In the genomic region with DNA sequence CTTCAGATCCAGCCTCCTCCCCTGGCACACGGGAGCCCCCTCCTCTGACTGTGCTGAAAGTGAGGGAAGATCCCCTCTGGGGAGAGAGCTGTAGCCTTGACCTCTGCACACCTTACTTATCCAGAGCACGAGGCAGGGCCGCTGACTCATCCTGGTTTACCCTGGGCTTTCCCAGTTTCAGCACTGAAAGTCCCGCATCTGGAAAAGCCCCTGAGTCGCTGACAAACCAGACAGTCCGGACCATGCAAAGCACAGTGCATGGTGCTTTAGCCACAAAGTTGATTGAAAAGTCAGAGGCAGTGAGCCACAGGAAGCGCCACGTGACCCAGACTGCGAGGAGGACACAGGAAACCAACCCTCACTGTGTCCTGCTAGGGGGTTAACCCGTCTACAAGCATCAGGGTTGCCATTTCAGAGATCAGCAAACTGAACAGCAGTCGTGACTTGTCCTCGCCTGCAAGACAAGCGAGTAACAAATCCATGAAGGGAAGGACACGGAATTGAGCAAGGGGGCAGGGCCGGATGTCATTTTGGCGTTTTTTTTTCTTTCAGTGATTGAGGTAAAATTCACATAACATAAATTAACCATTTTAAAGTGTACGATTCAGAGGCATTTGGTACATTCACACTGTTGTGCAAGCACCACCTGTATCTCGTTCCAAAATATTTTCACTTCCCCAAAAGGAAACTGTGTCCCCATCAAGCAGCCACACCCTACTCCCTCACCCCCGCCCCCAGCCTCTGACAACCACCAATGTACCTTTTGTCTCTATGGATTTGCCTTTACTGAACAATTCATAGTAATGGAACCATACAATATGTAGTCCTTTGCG, we compare ENCODE assay signal across 8 cellular contexts. TPM values are rescaled to one million over a fixed set of nuclear protein-coding genes. Genes with fewer than 3 reads are reported as not detected.
DNase-seq lines count a peak whose midpoint lies in the region; FAIRE-seq and TF ChIP-seq lines count a peak whose summit lies in the region.

No MANE protein-coding gene starts in this region.

- no peaks in the 10 kb centered on the region for H3K9me1 ChIP-seq in endothelial cell of umbilical vein (replicated peaks; ENCODE audit: control insufficient read depth, extremely low read depth, insufficient read depth, low read length)

- H3K14ac ChIP-seq in neuronal stem cell (ENCODE audit: low read length), result no peak overlapping the region

- peak overlapping the region; percentile 57 for H2BK5ac ChIP-seq in neuronal stem cell (ENCODE audit: low read length)

- intact Hi-C loops in endothelial cell of umbilical vein (cut with micrococcal nuclease), result no loop called here

- H3K4me1 ChIP-seq in endothelial cell of umbilical vein (ENCODE audit: control insufficient read depth, extremely low read depth, insufficient read depth, low read length) (peaks cover 34% of the 10 kb centered on the region), neuronal stem cell (ENCODE audit: control insufficient read depth in 2 of 2, insufficient read depth in 1 of 2, low read depth in 1 of 2, low read length in 2 of 2) (peaks cover 2 to 6% of the 10 kb centered on the region in 2 donors), thymus (ENCODE audit: control insufficient read depth, insufficient read depth, low read length) (peaks cover 15% of the 10 kb centered on the region)

- H3K27me3 ChIP-seq in endothelial cell of umbilical vein (ENCODE audit: control insufficient read depth in 2 of 2, insufficient read depth in 2 of 2, low read length in 2 of 2) (no peaks in the 10 kb centered on the region), neuronal stem cell (ENCODE audit: control insufficient read depth in 3 of 3, insufficient read depth in 3 of 3, low read depth in 1 of 3, low read length in 3 of 3) (no peaks in the 10 kb centered on the region), thymus (ENCODE audit: control insufficient read depth, insufficient read depth) (no peaks in the 10 kb centered on the region)

- H3K9ac ChIP-seq in endothelial cell of umbilical vein (replicated peaks; ENCODE audit: extremely low read depth, insufficient read depth, low read length) (no peak overlapping the region), neuronal stem cell (ENCODE audit: low read depth, low read length, poor library complexity) (no peak overlapping the region)

- H3K36me3 ChIP-seq in endothelial cell of umbilical vein (ENCODE audit: control insufficient read depth in 2 of 2, extremely low read depth in 1 of 2, insufficient read depth in 2 of 2, low read length in 2 of 2) (no peaks in the 10 kb centered on the region), neuronal stem cell (replicated peaks in 1 of 2; ENCODE audit: control insufficient read depth in 2 of 2, insufficient read depth in 2 of 2, low read length in 2 of 2) (no peaks in the 10 kb centered on the region), thymus (ENCODE audit: control insufficient read depth, insufficient read depth) (no peaks in the 10 kb centered on the region)

- BruUV-seq in endothelial cell of umbilical vein (replicated peaks; lab: Mats Ljungman, UMichigan), result no TSS peak

- H3K18ac ChIP-seq in neuronal stem cell (ENCODE audit: low read length), result peak overlapping the region; percentile 3

- no peaks in the 10 kb centered on the region for H3K79me1 ChIP-seq in neuronal stem cell (ENCODE audit: low read depth, low read length)

- no peaks in the 10 kb centered on the region for H3K9me3 ChIP-seq in endothelial cell of umbilical vein (replicated peaks; ENCODE audit: control insufficient read depth, insufficient read depth, low read length)
- no peaks in the 10 kb centered on the region for H3K9me3 ChIP-seq in neuronal stem cell (replicated peaks in 1 of 2; ENCODE audit: control insufficient read depth in 2 of 2, insufficient read depth in 1 of 2, low read depth in 1 of 2, low read length in 2 of 2)
- no peaks in the 10 kb centered on the region for H3K9me3 ChIP-seq in thymus (ENCODE audit: control insufficient read depth)

- WGBS in neuronal stem cell (ENCODE audit: extremely low coverage in 2 of 2, insufficient read length in 2 of 2, insufficient replicate concordance in 1 of 2), 2 donors, result no CpG with 5 or more reads among the region's 20 CpGs
- WGBS in thymus, result 6% methylated on average over 20 of the region's 20 CpGs

- no peak overlapping the region for H2AK5ac ChIP-seq in neuronal stem cell (ENCODE audit: low read depth, low read length)

- H3K4me3 ChIP-seq in endothelial cell of umbilical vein (replicated peaks in 1 of 3; ENCODE audit: insufficient read depth in 1 of 3, low read depth in 1 of 3, low read length in 3 of 3) (no peak overlapping the region), neuronal stem cell (ENCODE audit: low read length in 2 of 2) (no peak overlapping the region), thymus (ENCODE audit: low read length) (peak overlapping the region; percentile 27)

- H3K23ac ChIP-seq in neuronal stem cell (ENCODE audit: low read depth, low read length, poor library complexity), result peak overlapping the region; percentile 60

- no peak overlapping the region for H4K91ac ChIP-seq in neuronal stem cell (ENCODE audit: low read depth, low read length, poor library complexity)

- no peaks in the 10 kb centered on the region for H4K20me1 ChIP-seq in endothelial cell of umbilical vein (replicated peaks; ENCODE audit: control insufficient read depth, extremely low read depth, insufficient read depth, low read length)

- dilution Hi-C loops in endothelial cell of umbilical vein (cut with MboI; ENCODE audit: extremely low pct_ligation_motif_present, low sequenced_read_pairs), result no loop called here

- peak overlapping the region; percentile 31 for H4K8ac ChIP-seq in neuronal stem cell (ENCODE audit: low read depth, low read length)

- CTCF ChIA-PET in endothelial cell of umbilical vein (lab: Charles Lee), result interaction anchor here (0.9 kb wide), 1 partner anchor 24 kb away, joined by 4 read pairs; no protein-coding TSS in a partner anchor

- H2BK15ac ChIP-seq in neuronal stem cell (ENCODE audit: low read length), result no peak overlapping the region

- POLR2A ChIA-PET in endothelial cell of umbilical vein (lab: Charles Lee), result no interaction called here

- H3K4me2 ChIP-seq in endothelial cell of umbilical vein (ENCODE audit: insufficient read depth, low read length), result peak overlapping the region; percentile 4
- no peak overlapping the region for H3K4me2 ChIP-seq in neuronal stem cell (ENCODE audit: insufficient read depth, low read length, poor library complexity, severe bottlenecking)

- peak overlapping the region; percentile 49 for H3K27ac ChIP-seq in endothelial cell of umbilical vein (ENCODE audit: insufficient read depth, low read depth, low read length)
- H3K27ac ChIP-seq in neuronal stem cell (replicated peaks; ENCODE audit: low read length), result no peak overlapping the region
- H3K27ac ChIP-seq in thymus (ENCODE audit: low read depth), result peak overlapping the region; percentile 91

- TF ChIP-seq POLR2A in endothelial cell of umbilical vein (IDR thresholded peaks at IDR 0.05; ENCODE audit: low read depth, low read length), result peak; percentile 64

- TF ChIP-seq CTCF in endothelial cell of umbilical vein (IDR thresholded peaks at IDR 0.05; ENCODE audit: extremely low read depth in 1 of 2, insufficient read depth in 1 of 2, low read depth in 1 of 2, low read length in 2 of 2), result no peak

- peak; percentile 94 for DNase-seq in ELR (ENCODE audit: low read depth)
- peak; percentile 87 for DNase-seq in H4 (ENCODE audit: low spot score)
- DNase-seq in M059J (ENCODE audit: low read depth), result peak; percentile 96
- DNase-seq in activated CD4-positive, alpha-beta T cell treated with anti-CD3 and anti-CD28 coated beads, Interleukin-2, amount 50 U/mL, for 4 hours, result peak; percentile 56 to 65
- DNase-seq in endothelial cell of umbilical vein (ENCODE audit: low read depth, low spot score), result peak; percentile 87
- no peak for DNase-seq in neuronal stem cell (ENCODE audit: low spot score)
- DNase-seq in NCI-H446 treated with DMSO at 0.1 percent for 48 hours (lab: John Stamatoyannopoulos, UW), result no peak

- no peak overlapping the region for H3K4ac ChIP-seq in neuronal stem cell (ENCODE audit: low read length)

- H3K79me2 ChIP-seq in endothelial cell of umbilical vein (ENCODE audit: control insufficient read depth, insufficient read depth, low read length), result no peaks in the 10 kb centered on the region

- H2AFZ ChIP-seq in endothelial cell of umbilical vein (ENCODE audit: low read depth, low read length) (peak overlapping the region; percentile 18), neuronal stem cell (ENCODE audit: low read length) (peak overlapping the region; percentile 91)

- H2BK12ac ChIP-seq in neuronal stem cell (ENCODE audit: low read length), result no peak overlapping the region

- peak; percentile 93 for FAIRE-seq in endothelial cell of umbilical vein (lab: Jason Lieb, UNC)

- no peak overlapping the region for H2BK120ac ChIP-seq in neuronal stem cell (ENCODE audit: low read depth, low read length)

RNA-seq across cellular contexts. Expression of a gene that starts 19.9 kb away (rescaled TPM):
- 92.0 and 103 TPM in 2 replicates for total RNA-seq in H4 (2014; rRNA removed; shearing (Covaris generic))
- total RNA-seq in M059J (2014; rRNA removed; shearing (Covaris generic)), result 75.2 and 80.1 TPM in 2 replicates
- total RNA-seq in endothelial cell of umbilical vein, result 46.1 and 47.3 TPM in 2 replicates
- polyA plus RNA-seq in endothelial cell of umbilical vein (44.2 and 55.3 TPM in 2 replicates), thymus (111 TPM)
- 51.0 and 58.8 TPM in 2 replicates for polyA plus RNA-seq in endothelial cell of umbilical vein (2011; cell fraction: cytosol; rRNA removed)
- 24.2 and 29.2 TPM in 2 replicates for polyA plus RNA-seq in endothelial cell of umbilical vein (2011; cell fraction: nucleus; rRNA removed)
- 62.2 and 72.5 TPM in 2 replicates for polyA plus RNA-seq in endothelial cell of umbilical vein (2012)
- 61.8 and 65.3 TPM in 2 replicates for polyA minus RNA-seq in endothelial cell of umbilical vein
- polyA minus RNA-seq in endothelial cell of umbilical vein (2011; cell fraction: cytosol; rRNA and poly(A)+ RNA removed), result 29.3 TPM
- polyA minus RNA-seq in endothelial cell of umbilical vein (2011; cell fraction: nucleus; rRNA and poly(A)+ RNA removed), result 12.1 and 15.9 TPM in 2 replicates
- 70.2 TPM for polyA plus RNA-seq in neuronal stem cell (2013, experiment 1 of 2)
- polyA plus RNA-seq in neuronal stem cell (2013, experiment 2 of 2), result 68.9 TPM

RNA-seq across cellular contexts. Expression of a gene that starts 58.5 kb away (rescaled TPM):
- 7.7 and 12.1 TPM in 2 replicates for total RNA-seq in H4 (2014; rRNA removed; shearing (Covaris generic))
- 15.1 and 19.8 TPM in 2 replicates for total RNA-seq in M059J (2014; rRNA removed; shearing (Covaris generic))
- 44.6 and 47.8 TPM in 2 replicates for total RNA-seq in endothelial cell of umbilical vein
- polyA plus RNA-seq in endothelial cell of umbilical vein, result 7.1 and 16.2 TPM in 2 replicates
- 11.2 and 12.4 TPM in 2 replicates for polyA plus RNA-seq in endothelial cell of umbilical vein (2011; cell fraction: cytosol; rRNA removed)
- polyA plus RNA-seq in endothelial cell of umbilical vein (2011; cell fraction: nucleus; rRNA removed), result 5.2 and 6.0 TPM in 2 replicates
- 29.5 and 38.8 TPM in 2 replicates for polyA plus RNA-seq in endothelial cell of umbilical vein (2012)
- 15.3 and 16.2 TPM in 2 replicates for polyA minus RNA-seq in endothelial cell of umbilical vein
- polyA minus RNA-seq in endothelial cell of umbilical vein (2011; cell fraction: cytosol; rRNA and poly(A)+ RNA removed), result 16.2 TPM
- polyA minus RNA-seq in endothelial cell of umbilical vein (2011; cell fraction: nucleus; rRNA and poly(A)+ RNA removed), result 8.9 and 10.4 TPM in 2 replicates
- polyA plus RNA-seq in neuronal stem cell (2013, experiment 1 of 2), result 11.8 TPM
- polyA plus RNA-seq in neuronal stem cell (2013, experiment 2 of 2), result 14.2 TPM
- polyA plus RNA-seq in thymus, result 18.2 TPM

Comparison
In these comparisons a context has a peak if more than half of its experiments do, and no peak if none do; other contexts are left out.
1. DNase-seq: peak in ELR (single experiment), H4 (single experiment), M059J (single experiment), activated CD4-positive, alpha-beta T cell treated with anti-CD3 and anti-CD28 coated beads, Interleukin-2, amount 50 U/mL, for 4 hours (2 of 2) and endothelial cell of umbilical vein (single experiment); none in neuronal stem cell (single experiment) and NCI-H446 treated with DMSO at 0.1 percent for 48 hours (single experiment).